ENCODE assay signal across 27 cellular contexts in genomic region chr5:39843767-39844166, GRCh38.
"Had no signal": no experiment of that assay in that cellular context is flagged by ENCODE, and none has a peak within 500 bp of the region (broad histone marks: within the 10 kb centered on the region; RNA-seq: fewer than 3 reads in every experiment).

No MANE protein-coding gene starts in this region.

- H3K9me3 ChIP-seq: Peyer's patch had no signal

- H3K36me3 ChIP-seq: ascending aorta, Peyer's patch, WERI-Rb-1 had no signal

- DNase-seq: activated CD4-positive, alpha-beta T cell treated with anti-CD3 and anti-CD28 coated beads, Interleukin-2, amount 10 ng/mL, durations not matched to agents 24 days and 14 days; activated CD4-positive, alpha-beta T cell treated with anti-CD3 and anti-CD28 coated beads, Interleukin-2, amount 50 U/mL, for 4 hours; activated CD8-positive, alpha-beta T cell treated with anti-CD3 and anti-CD28 coated beads for 36 hours; activated effector memory CD4-positive, alpha-beta T cell treated with anti-CD3 and anti-CD28 coated beads, Interleukin-2, amount 50 U/mL, for 16 hours; activated naive CD4-positive, alpha-beta T cell; activated naive CD4-positive, alpha-beta T cell treated with anti-CD3 and anti-CD28 coated beads, Interleukin-2, amount 50 U/mL, for 16 hours; activated naive CD8-positive, alpha-beta T cell treated with anti-CD3 and anti-CD28 coated beads for 36 hours; activated T-cell treated with anti-CD3 and anti-CD28 coated beads, Interleukin-2, amount 50 U/mL, for 1 hour; activated T-cell treated with anti-CD3 and anti-CD28 coated beads, Interleukin-2, amount 50 U/mL, for 72 hours; amniotic stem cell; cerebellar nuclear complex; MM.1S; MV-4-11; NCI-H1092 treated with DMSO at 0.1 percent for 48 hours; NCI-H1417 treated with DMSO at 0.1 percent for 48 hours; NCI-H187 treated with DMSO at 0.1 percent for 48 hours; NCI-H2081 treated with DMSO at 0.1 percent for 48 hours; NCI-H345; NCI-H524 treated with DMSO at 0.1 percent for 48 hours; Peyer's patch; Right ventricle myocardium superior; T1000; WERI-Rb-1 had no signal

- H3K4me3 ChIP-seq: ascending aorta, Peyer's patch had no signal

- H3K27ac ChIP-seq: ascending aorta, KMS-11, Peyer's patch, RWPE1, WERI-Rb-1 had no signal

- ATAC-seq: activated CD8-positive, alpha-beta T cell treated with anti-CD3 and anti-CD28 coated beads for 36 hours; activated T-cell treated with anti-CD3 and anti-CD28 coated beads, Interleukin-2, amount 50 U/mL, for 72 hours; activated T-helper 17 cell treated with anti-CD3 and anti-CD28 coated beads, Interleukin-2, amount 50 U/mL, for 72 hours had no signal

- H3K9ac ChIP-seq: KMS-11 had no signal

- H3K4me1 ChIP-seq: ascending aorta, Peyer's patch had no signal

- H3K27me3 ChIP-seq: ascending aorta, Peyer's patch had no signal

- H3K4me2 ChIP-seq: KMS-11 had no signal
